1 cellular context compared by ENCODE assay signal in genomic region chr2:30385327-30385726, GRCh38.
A peak's percentile ranks its signal among the peaks of the same experiment; 100 is the strongest.
TF ChIP-seq lines count a peak whose summit lies in the region.

No MANE protein-coding gene starts in this region.

TF ChIP-seq in HepG2, 621 proteins besides CTCF, POLR2A, EP300 and RAD21 (continued from another document and continues in another):
- TF ChIP-seq ARID5B (CRISPR knock-in tag; IDR thresholded peaks at IDR 0.05): peak; percentile 33; the same call in 1 of the 2 replicates
- TF ChIP-seq ZNF317 (CRISPR knock-in tag; IDR thresholded peaks at IDR 0.05): 0 out of 2 replicates have a peak, but pooled peaks have one; percentile 25
- TF ChIP-seq HNRNPH1 (optimal IDR thresholded peaks at IDR 0.05; ENCODE audit: low read depth, low read length): no peak
- TF ChIP-seq BORCS8-MEF2B (CRISPR knock-in tag; IDR thresholded peaks at IDR 0.05): peak; percentile 66
- 0 out of 4 replicates have a peak, but pooled peaks of 1 of the 2 experiments have one; percentile 53 for TF ChIP-seq KLF16 (CRISPR knock-in tag; IDR thresholded peaks at IDR 0.05)
- TF ChIP-seq ATM (IDR thresholded peaks at IDR 0.05; ENCODE audit: borderline replicate concordance): no peak
- no peak for TF ChIP-seq POGZ (CRISPR knock-in tag; IDR thresholded peaks at IDR 0.05)
- TF ChIP-seq ZFP82 (CRISPR knock-in tag; IDR thresholded peaks at IDR 0.05; ENCODE audit: borderline replicate concordance): no peak
- 0 out of 2 replicates have a peak, but pooled peaks have one; percentile 40 for TF ChIP-seq ZNF232 (CRISPR knock-in tag; IDR thresholded peaks at IDR 0.05; ENCODE audit: borderline replicate concordance)
- TF ChIP-seq NR2F6 (IDR thresholded peaks at IDR 0.05): no peak
- no peak for TF ChIP-seq NR2F6 (CRISPR knock-in tag; IDR thresholded peaks at IDR 0.05)
- 0 out of 2 replicates have a peak, but pooled peaks have one; percentile 47 for TF ChIP-seq KLF11 (CRISPR knock-in tag; IDR thresholded peaks at IDR 0.05)
- no peak for TF ChIP-seq HOMEZ (CRISPR knock-in tag; IDR thresholded peaks at IDR 0.05; ENCODE audit: low read depth)
- TF ChIP-seq ZNF574 (CRISPR knock-in tag; IDR thresholded peaks at IDR 0.05): peak; percentile 37; the same call in 1 of the 2 replicates
- no peak for TF ChIP-seq ZNF547 (CRISPR knock-in tag; IDR thresholded peaks at IDR 0.05)
- no peak for TF ChIP-seq BCL3 (CRISPR knock-in tag; IDR thresholded peaks at IDR 0.05)
- no peak for TF ChIP-seq ZBTB21 (CRISPR knock-in tag; IDR thresholded peaks at IDR 0.05)
- TF ChIP-seq CENPBD1 (CRISPR knock-in tag; IDR thresholded peaks at IDR 0.05; ENCODE audit: borderline replicate concordance, low read depth): no peak
- no peak for TF ChIP-seq DDIT3 (CRISPR knock-in tag; IDR thresholded peaks at IDR 0.05)
- peak; percentile 38; the same call in 1 of the 2 replicates for TF ChIP-seq MXD3 (CRISPR knock-in tag; IDR thresholded peaks at IDR 0.05)
- 0 out of 2 replicates have a peak, but pooled peaks have one; percentile 21 for TF ChIP-seq ELF3 (CRISPR knock-in tag; IDR thresholded peaks at IDR 0.05)
- TF ChIP-seq ZBED4 (CRISPR knock-in tag; IDR thresholded peaks at IDR 0.05; ENCODE audit: borderline replicate concordance): 0 out of 2 replicates have a peak, but pooled peaks have one; percentile 22
- no peak for TF ChIP-seq ZNF292 (CRISPR knock-in tag; IDR thresholded peaks at IDR 0.05; ENCODE audit: borderline replicate concordance, low read depth)
- no peak for TF ChIP-seq HNF1A (IDR thresholded peaks at IDR 0.05; ENCODE audit: low read depth)
- TF ChIP-seq HNF1A (CRISPR knock-in tag; IDR thresholded peaks at IDR 0.05; ENCODE audit: borderline replicate concordance): no peak
- no peak for TF ChIP-seq MAFF (IDR thresholded peaks at IDR 0.05; ENCODE audit: low read depth, low read length)
- TF ChIP-seq MBD4 (IDR thresholded peaks at IDR 0.05; ENCODE audit: borderline replicate concordance, low read length): no peak
- TF ChIP-seq RAD51 (IDR thresholded peaks at IDR 0.05; ENCODE audit: borderline replicate concordance): no peak
- no peak for TF ChIP-seq FOXO1 (CRISPR knock-in tag; IDR thresholded peaks at IDR 0.05)
- peak; percentile 90 to 98 for TF ChIP-seq REST (IDR thresholded peaks at IDR 0.05; ENCODE audit: borderline replicate concordance in 1 of 2, low read depth in 1 of 2, low read length in 2 of 2)
- TF ChIP-seq FOSL2 (CRISPR knock-in tag; IDR thresholded peaks at IDR 0.05): 0 out of 2 replicates have a peak, but pooled peaks have one; percentile 10
- no peak for TF ChIP-seq ZNF383 (CRISPR knock-in tag; IDR thresholded peaks at IDR 0.05; ENCODE audit: borderline replicate concordance)
- no peak for TF ChIP-seq DNMT3B (CRISPR knock-in tag; conservative IDR thresholded peaks at IDR 0.05)
